In the genomic region with DNA sequence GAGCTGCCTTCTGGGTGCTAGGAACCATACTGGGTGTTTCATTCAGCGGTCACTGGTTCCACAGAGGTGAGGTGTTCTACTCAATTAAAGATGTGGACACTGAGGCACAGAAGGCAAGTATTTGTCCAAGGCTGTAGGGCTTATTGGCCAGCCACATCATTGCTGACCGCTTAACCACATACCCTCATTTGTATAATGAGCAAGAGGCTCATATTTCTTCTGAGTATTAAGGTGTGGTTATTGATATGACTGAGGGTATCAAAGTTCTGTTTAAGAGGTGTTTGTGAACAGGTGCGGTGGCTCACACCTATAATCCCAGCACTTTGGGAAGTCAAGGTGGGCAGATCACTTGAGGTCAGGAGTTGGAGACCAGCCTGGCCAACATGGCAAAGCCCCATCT, we compare ENCODE assay signal across 14 cellular contexts. TPM values are rescaled to one million over a fixed set of nuclear protein-coding genes. Genes with fewer than 3 reads are reported as not detected.
DNase-seq lines count a peak whose midpoint lies in the region; ATAC-seq and TF ChIP-seq lines count a peak whose summit lies in the region.
"Had no signal": no experiment of that assay in that cellular context is flagged by ENCODE, and none has a peak within 500 bp of the region (broad histone marks: within the 10 kb centered on the region; RNA-seq: fewer than 3 reads in every experiment).

No MANE protein-coding gene starts in this region.

- H3K27me3 Mint-ChIP-seq in dendritic cell treated with granulocyte-macrophage colony-stimulating factor and Interleukin-4, amounts not matched to agents 40 ng/mL and 50 ng/mL, for 4 days = no peaks in the 10 kb centered on the region

- H3K79me2 ChIP-seq in Karpas-422 (ENCODE audit: low read length) (peaks cover 99% of the 10 kb centered on the region), parathyroid adenoma (peaks cover 67% of the 10 kb centered on the region)

- H3K4me3 ChIP-seq in BLaER1 treated with 17β-estradiol and CSF1 and Interleukin-3, amounts not matched to agents 10 nM and 100 nM = no peak overlapping the region
- H3K4me3 ChIP-seq in Karpas-422 (ENCODE audit: low read length) (no peak overlapping the region), parathyroid adenoma (ENCODE audit: low read depth, low read length) (no peak overlapping the region)
- H3K4me3 ChIP-seq: smooth muscle cell had no signal

- H3K27ac Mint-ChIP-seq in dendritic cell treated with granulocyte-macrophage colony-stimulating factor and Interleukin-4, amounts not matched to agents 40 ng/mL and 50 ng/mL, for 4 days = peak overlapping the region; percentile 60

- H3K9ac ChIP-seq in BLaER1 treated with 17β-estradiol and CSF1 and Interleukin-3, amounts not matched to agents 10 nM and 100 nM = no peak overlapping the region
- H3K9ac ChIP-seq in Karpas-422 (ENCODE audit: low read length) (no peak overlapping the region), parathyroid adenoma (no peak overlapping the region)

- H3K36me3 Mint-ChIP-seq in dendritic cell treated with granulocyte-macrophage colony-stimulating factor and Interleukin-4, amounts not matched to agents 40 ng/mL and 50 ng/mL, for 4 days (ENCODE audit: low read depth) = peaks cover 37% of the 10 kb centered on the region

- H3K27me3 ChIP-seq in BLaER1 treated with 17β-estradiol and CSF1 and Interleukin-3, amounts not matched to agents 10 nM and 100 nM = no peaks in the 10 kb centered on the region
- H3K27me3 ChIP-seq in Karpas-422 (ENCODE audit: low read length) = no peaks in the 10 kb centered on the region
- no peaks in the 10 kb centered on the region for H3K27me3 ChIP-seq in parathyroid adenoma (ENCODE audit: control insufficient read depth, insufficient read depth, low read length)

- peaks cover 98 to 100% (median 100%) of the 10 kb centered on the region in 11 experiments for H4K20me1 ChIP-seq in BLaER1 treated with 17β-estradiol and CSF1 and Interleukin-3, amounts not matched to agents 10 nM and 100 nM
- H4K20me1 ChIP-seq in Karpas-422 (ENCODE audit: insufficient read depth, low read depth, low read length) = peaks cover 91% of the 10 kb centered on the region

- POLR2A ChIA-PET in HEK293T (lab: Yijun Ruan, JAX) = interaction anchor here (0.8 to 1.2 kb wide), 2 partner anchors 10 to 14 kb away, joined by 3 to 4 read pairs; partner anchors contain the start of gene RNF4

- peak overlapping the region; percentile 51 to 95 (median 82) for H3K4me2 ChIP-seq in BLaER1 treated with 17β-estradiol and CSF1 and Interleukin-3, amounts not matched to agents 10 nM and 100 nM
- peak overlapping the region; percentile 28 for H3K4me2 ChIP-seq in Karpas-422 (ENCODE audit: low read depth, low read length, poor library complexity, severe bottlenecking)
- H3K4me2 ChIP-seq in parathyroid adenoma (ENCODE audit: low read length) = no peak overlapping the region

- CTCF ChIA-PET in HEK293T (lab: Yijun Ruan, JAX) = no interaction called here

- H3K36me3 ChIP-seq in BLaER1 treated with 17β-estradiol and CSF1 and Interleukin-3, amounts not matched to agents 10 nM and 100 nM = peaks cover 12 to 53% (median 45%) of the 10 kb centered on the region in 11 experiments; a peak in 20 of 22 replicates
- H3K36me3 ChIP-seq in Karpas-422 (ENCODE audit: insufficient read depth, low read length) = no peaks in the 10 kb centered on the region
- H3K36me3 ChIP-seq in parathyroid adenoma (ENCODE audit: control insufficient read depth, insufficient read depth, low read length) = no peaks in the 10 kb centered on the region

- no peaks in the 10 kb centered on the region for H3K9me3 Mint-ChIP-seq in dendritic cell treated with granulocyte-macrophage colony-stimulating factor and Interleukin-4, amounts not matched to agents 40 ng/mL and 50 ng/mL, for 4 days

- DNase-seq in Karpas-422 (no peak), HEK293T (ENCODE audit: extremely low spot score) (no peak), sciatic nerve (ENCODE audit: low spot score) (no peak)
- DNase-seq in stimulated activated CD4-positive, alpha-beta T cell treated with anti-CD3 and anti-CD28 coated beads, Interleukin-15, amount 100 ng/mL, for 24 hours = no peak
- DNase-seq: activated CD8-positive, alpha-beta memory T cell treated with anti-CD3 and anti-CD28 coated beads, Interleukin-2, amount 50 U/mL, for 48 hours; mesenchymal stem cell; NK-92 treated with Interleukin-12 subunit alpha and Interleukin-12 subunit beta, amount 100 ng/mL, for 24 hours; stimulated activated CD8-positive, alpha-beta memory T cell treated with anti-CD3 and anti-CD28 coated beads, Interleukin-4, amount 100 ng/mL, for 48 hours; T-helper 9 cell had no signal

- H3K27ac ChIP-seq in BLaER1 treated with 17β-estradiol and CSF1 and Interleukin-3, amounts not matched to agents 10 nM and 100 nM = peak overlapping the region in 3 of 11 experiments; percentile 18 to 53 (median 31); a peak in 3 of 22 replicates
- peak overlapping the region; percentile 58; the same call in 1 of the 2 replicates for H3K27ac ChIP-seq in Karpas-422 (ENCODE audit: low read length)
- peak overlapping the region; percentile 67 for H3K27ac ChIP-seq in parathyroid adenoma

- no peaks in the 10 kb centered on the region for H3K9me2 ChIP-seq in Karpas-422 (replicated peaks; ENCODE audit: insufficient read depth, low read length)

- no peaks in the 10 kb centered on the region for H3K9me3 ChIP-seq in BLaER1 treated with 17β-estradiol and CSF1 and Interleukin-3, amounts not matched to agents 10 nM and 100 nM (replicated peaks in 1 of 11)
- H3K9me3 ChIP-seq in Karpas-422 (ENCODE audit: low read length) (no peaks in the 10 kb centered on the region), parathyroid adenoma (ENCODE audit: control insufficient read depth, low read length) (no peaks in the 10 kb centered on the region)

- H3K4me1 Mint-ChIP-seq in dendritic cell treated with granulocyte-macrophage colony-stimulating factor and Interleukin-4, amounts not matched to agents 40 ng/mL and 50 ng/mL, for 4 days (ENCODE audit: low read depth) = peaks cover 88% of the 10 kb centered on the region

- intact Hi-C loops in dendritic cell treated with granulocyte-macrophage colony-stimulating factor and Interleukin-4, amounts not matched to agents 40 ng/mL and 50 ng/mL, for 4 days (cut with micrococcal nuclease) = no loop called here
- intact Hi-C loops in sciatic nerve (cut with DNase I) = no loop called here

- no peak overlapping the region for H2AFZ ChIP-seq in Karpas-422 (ENCODE audit: low read length)
- H2AFZ ChIP-seq in parathyroid adenoma = no peak overlapping the region

- ATAC-seq in GM19452 (IDR thresholded peaks at IDR 0.05; ENCODE audit: unreplicated experiment) = no peak
- no peak for ATAC-seq in sciatic nerve

- no peak overlapping the region for H3K4me3 Mint-ChIP-seq in dendritic cell treated with granulocyte-macrophage colony-stimulating factor and Interleukin-4, amounts not matched to agents 40 ng/mL and 50 ng/mL, for 4 days

- H3K4me1 ChIP-seq in BLaER1 treated with 17β-estradiol and CSF1 and Interleukin-3, amounts not matched to agents 10 nM and 100 nM = peaks cover 90 to 100% (median 96%) of the 10 kb centered on the region in 10 experiments
- H3K4me1 ChIP-seq in Karpas-422 (ENCODE audit: low read length) (peaks cover 76% of the 10 kb centered on the region), parathyroid adenoma (peaks cover 9% of the 10 kb centered on the region)

- TF ChIP-seq CTCF in parathyroid adenoma (IDR thresholded peaks at IDR 0.05) = no peak

TF ChIP-seq in HEK293T, 16 proteins besides CTCF, POLR2A, EP300 and RAD21:
- TF ChIP-seq TARDBP (IDR thresholded peaks at IDR 0.05) = no peak
- no peak for TF ChIP-seq LEF1 (IDR thresholded peaks at IDR 0.05; ENCODE audit: borderline replicate concordance)
- TF ChIP-seq HDGF (IDR thresholded peaks at IDR 0.05; ENCODE audit: borderline replicate concordance) = no peak
- TF ChIP-seq FOXM1 (IDR thresholded peaks at IDR 0.05; ENCODE audit: borderline replicate concordance) = no peak
- TF ChIP-seq CTBP1 (IDR thresholded peaks at IDR 0.05; ENCODE audit: borderline replicate concordance) = no peak
- TF ChIP-seq ELF4 (IDR thresholded peaks at IDR 0.05) = no peak
- TF ChIP-seq NFRKB (IDR thresholded peaks at IDR 0.05) = no peak
- no peak for TF ChIP-seq FOXK2 (IDR thresholded peaks at IDR 0.05)
- TF ChIP-seq, protein P1, sequence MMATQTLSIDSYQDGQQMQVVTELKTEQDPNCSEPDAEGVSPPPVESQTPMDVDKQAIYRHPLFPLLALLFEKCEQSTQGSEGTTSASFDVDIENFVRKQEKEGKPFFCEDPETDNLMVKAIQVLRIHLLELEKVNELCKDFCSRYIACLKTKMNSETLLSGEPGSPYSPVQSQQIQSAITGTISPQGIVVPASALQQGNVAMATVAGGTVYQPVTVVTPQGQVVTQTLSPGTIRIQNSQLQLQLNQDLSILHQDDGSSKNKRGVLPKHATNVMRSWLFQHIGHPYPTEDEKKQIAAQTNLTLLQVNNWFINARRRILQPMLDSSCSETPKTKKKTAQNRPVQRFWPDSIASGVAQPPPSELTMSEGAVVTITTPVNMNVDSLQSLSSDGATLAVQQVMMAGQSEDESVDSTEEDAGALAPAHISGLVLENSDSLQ (IDR thresholded peaks at IDR 0.05) = no peak
- no peak for TF ChIP-seq ZNF384 (IDR thresholded peaks at IDR 0.05)
- TF ChIP-seq SUZ12 (IDR thresholded peaks at IDR 0.05) = no peak
- TF ChIP-seq ARNT (IDR thresholded peaks at IDR 0.05) = no peak
- TF ChIP-seq FOXA1 (IDR thresholded peaks at IDR 0.05) = no peak
- TF ChIP-seq SP1 (IDR thresholded peaks at IDR 0.05) = no peak
- no peak for TF ChIP-seq L3MBTL2 (conservative IDR thresholded peaks at IDR 0.05)
- TF ChIP-seq BHLHE40 (IDR thresholded peaks at IDR 0.05; ENCODE audit: borderline replicate concordance) = no peak

RNA-seq across cellular contexts. Expression of gene RNF4, which starts 14.3 kb away (rescaled TPM):
- total RNA-seq in Karpas-422 (2014; rRNA removed; shearing (Covaris generic); ENCODE audit: low replicate concordance) = 67.6 and 84.8 TPM in 2 replicates
- 44.5 TPM for total RNA-seq in sciatic nerve

RNA-seq across cellular contexts. Expression of gene FAM193A, which starts 53.2 kb away (rescaled TPM):
- total RNA-seq in Karpas-422 (2014; rRNA removed; shearing (Covaris generic); ENCODE audit: low replicate concordance) = 28.0 and 38.8 TPM in 2 replicates
- total RNA-seq in sciatic nerve = 47.3 TPM
